ENCODE assay signal across 8 cellular contexts in genomic region chr20:10673831-10674683, GRCh38. TPM values are rescaled to one million over a fixed set of nuclear protein-coding genes. Genes with fewer than 3 reads are reported as not detected.
DNase-seq lines count a peak whose midpoint lies in the region; ATAC-seq and TF ChIP-seq lines count a peak whose summit lies in the region.

JAG1 (minus strand) TSS chr20:10673999; CDS start chr20:10673530, 469 bp downstream.

- no peak for TF ChIP-seq CTCF in HL-60 (IDR thresholded peaks at IDR 0.05; ENCODE audit: insufficient read depth, low read length)
- TF ChIP-seq CTCF in epithelial cell of proximal tubule (conservative IDR thresholded peaks at IDR 0.05; ENCODE audit: low read depth, low read length): no peak

- peak within 1 kb of the TSS; percentile 90 for H3K27ac ChIP-seq in HL-60 (replicated peaks)

- peak; percentile 52 for ATAC-seq in GM21360 (IDR thresholded peaks at IDR 0.05; ENCODE audit: unreplicated experiment)
- peak; percentile 80 for ATAC-seq in activated CD8-positive, alpha-beta memory T cell treated with anti-CD3 and anti-CD28 coated beads, Interleukin-2, amount 10 ng/mL, durations not matched to agents 7 days and 5 days

- H3K9me3 Mint-ChIP-seq in activated CD8-positive, alpha-beta memory T cell treated with anti-CD3 and anti-CD28 coated beads, Interleukin-2, amount 10 ng/mL, durations not matched to agents 7 days and 5 days (ENCODE audit: low read depth): no peaks in the 10 kb centered on the region
- no peaks in the 10 kb centered on the region for H3K9me3 Mint-ChIP-seq in stimulated activated naive CD8-positive, alpha-beta T cell treated with anti-CD3 and anti-CD28 coated beads, Interleukin-15, Interleukin-2, amounts not matched to agents 100 ng/mL and 50 ng/mL, for 24 hours

- peak within 1 kb of the TSS; percentile 76 for H3K4me3 Mint-ChIP-seq in activated CD8-positive, alpha-beta memory T cell treated with anti-CD3 and anti-CD28 coated beads, Interleukin-2, amount 10 ng/mL, durations not matched to agents 7 days and 5 days
- peak within 1 kb of the TSS; percentile 81 for H3K4me3 Mint-ChIP-seq in stimulated activated naive CD8-positive, alpha-beta T cell treated with anti-CD3 and anti-CD28 coated beads, Interleukin-15, Interleukin-2, amounts not matched to agents 100 ng/mL and 50 ng/mL, for 24 hours

- DNase-seq in DMS153 (lab: John Stamatoyannopoulos, UW) (peak; percentile 85), HL-60 (ENCODE audit: low read depth in 1 of 2, low spot score in 1 of 2) (peak; percentile 79 to 93), NCI-H774 (lab: John Stamatoyannopoulos, UW) (peak; percentile 89), epithelial cell of proximal tubule (ENCODE audit: low read depth) (no peak), middle frontal gyrus (ENCODE audit: extremely low spot score, low spot score) (peak; percentile 81)
- peak; percentile 82 for DNase-seq in activated CD8-positive, alpha-beta memory T cell treated with anti-CD3 and anti-CD28 coated beads, Interleukin-2, amount 10 ng/mL, durations not matched to agents 7 days and 5 days

- H3K27ac Mint-ChIP-seq in activated CD8-positive, alpha-beta memory T cell treated with anti-CD3 and anti-CD28 coated beads, Interleukin-2, amount 10 ng/mL, durations not matched to agents 7 days and 5 days: peak within 1 kb of the TSS; percentile 66
- peak within 1 kb of the TSS; percentile 76 for H3K27ac Mint-ChIP-seq in stimulated activated naive CD8-positive, alpha-beta T cell treated with anti-CD3 and anti-CD28 coated beads, Interleukin-15, Interleukin-2, amounts not matched to agents 100 ng/mL and 50 ng/mL, for 24 hours

- CTCF ChIA-PET in activated CD8-positive, alpha-beta memory T cell treated with anti-CD3 and anti-CD28 coated beads, Interleukin-2, amount 10 ng/mL, durations not matched to agents 7 days and 5 days (lab: Charles Lee): interaction anchor here (0.8 to 2.2 kb wide), 7 partner anchors 9 to 122 kb away, joined by 3 to 6 read pairs (median 3); no protein-coding TSS in a partner anchor

- no peaks in the 10 kb centered on the region for H3K36me3 Mint-ChIP-seq in activated CD8-positive, alpha-beta memory T cell treated with anti-CD3 and anti-CD28 coated beads, Interleukin-2, amount 10 ng/mL, durations not matched to agents 7 days and 5 days
- H3K36me3 Mint-ChIP-seq in stimulated activated naive CD8-positive, alpha-beta T cell treated with anti-CD3 and anti-CD28 coated beads, Interleukin-15, Interleukin-2, amounts not matched to agents 100 ng/mL and 50 ng/mL, for 24 hours (ENCODE audit: low read depth): no peaks in the 10 kb centered on the region

- peaks cover 79% of the 10 kb centered on the region for H3K27me3 Mint-ChIP-seq in activated CD8-positive, alpha-beta memory T cell treated with anti-CD3 and anti-CD28 coated beads, Interleukin-2, amount 10 ng/mL, durations not matched to agents 7 days and 5 days
- H3K27me3 Mint-ChIP-seq in stimulated activated naive CD8-positive, alpha-beta T cell treated with anti-CD3 and anti-CD28 coated beads, Interleukin-15, Interleukin-2, amounts not matched to agents 100 ng/mL and 50 ng/mL, for 24 hours: peaks cover 74% of the 10 kb centered on the region

- H3K4me1 Mint-ChIP-seq in activated CD8-positive, alpha-beta memory T cell treated with anti-CD3 and anti-CD28 coated beads, Interleukin-2, amount 10 ng/mL, durations not matched to agents 7 days and 5 days: peaks cover 26% of the 10 kb centered on the region
- H3K4me1 Mint-ChIP-seq in stimulated activated naive CD8-positive, alpha-beta T cell treated with anti-CD3 and anti-CD28 coated beads, Interleukin-15, Interleukin-2, amounts not matched to agents 100 ng/mL and 50 ng/mL, for 24 hours (ENCODE audit: low read depth): peaks cover 37% of the 10 kb centered on the region

- H3K27me3 ChIP-seq in HL-60 (ENCODE audit: insufficient read depth, poor library complexity, severe bottlenecking): no peaks in the 10 kb centered on the region

- H3K4me3 ChIP-seq in HL-60 (replicated peaks; ENCODE audit: insufficient read depth, low read length) (peak within 1 kb of the TSS; percentile 57), epithelial cell of proximal tubule (ENCODE audit: low read depth, low read length) (peak within 1 kb of the TSS; percentile 77)

RNA-seq across cellular contexts. Expression of gene JAG1, which starts in this region (rescaled TPM):
- under 1 TPM; 0.15 to 0.54 TPM for total RNA-seq in activated CD8-positive, alpha-beta memory T cell treated with anti-CD3 and anti-CD28 coated beads, Interleukin-2, amount 10 ng/mL, durations not matched to agents 7 days and 5 days
- total RNA-seq in epithelial cell of proximal tubule: 26.3 and 42.8 TPM in 2 replicates

Comparison
In these comparisons a context has a peak if more than half of its experiments do, and no peak if none do; other contexts are left out.
1. RNA of gene JAG1 (total RNA-seq): 26.3 to 42.8 TPM in epithelial cell of proximal tubule; 0.15 to 0.54 TPM in activated CD8-positive, alpha-beta memory T cell treated with anti-CD3 and anti-CD28 coated beads, Interleukin-2, amount 10 ng/mL, durations not matched to agents 7 days and 5 days; every median in the first group is over 10 times any median in the second.
2. Peak in DNase-seq and ATAC-seq in activated CD8-positive, alpha-beta memory T cell treated with anti-CD3 and anti-CD28 coated beads, Interleukin-2, amount 10 ng/mL, durations not matched to agents 7 days and 5 days; RNA of the gene not detected or under 1 TPM.